Comparison of ENCODE assay signal across 1 cellular context in the genomic region with DNA sequence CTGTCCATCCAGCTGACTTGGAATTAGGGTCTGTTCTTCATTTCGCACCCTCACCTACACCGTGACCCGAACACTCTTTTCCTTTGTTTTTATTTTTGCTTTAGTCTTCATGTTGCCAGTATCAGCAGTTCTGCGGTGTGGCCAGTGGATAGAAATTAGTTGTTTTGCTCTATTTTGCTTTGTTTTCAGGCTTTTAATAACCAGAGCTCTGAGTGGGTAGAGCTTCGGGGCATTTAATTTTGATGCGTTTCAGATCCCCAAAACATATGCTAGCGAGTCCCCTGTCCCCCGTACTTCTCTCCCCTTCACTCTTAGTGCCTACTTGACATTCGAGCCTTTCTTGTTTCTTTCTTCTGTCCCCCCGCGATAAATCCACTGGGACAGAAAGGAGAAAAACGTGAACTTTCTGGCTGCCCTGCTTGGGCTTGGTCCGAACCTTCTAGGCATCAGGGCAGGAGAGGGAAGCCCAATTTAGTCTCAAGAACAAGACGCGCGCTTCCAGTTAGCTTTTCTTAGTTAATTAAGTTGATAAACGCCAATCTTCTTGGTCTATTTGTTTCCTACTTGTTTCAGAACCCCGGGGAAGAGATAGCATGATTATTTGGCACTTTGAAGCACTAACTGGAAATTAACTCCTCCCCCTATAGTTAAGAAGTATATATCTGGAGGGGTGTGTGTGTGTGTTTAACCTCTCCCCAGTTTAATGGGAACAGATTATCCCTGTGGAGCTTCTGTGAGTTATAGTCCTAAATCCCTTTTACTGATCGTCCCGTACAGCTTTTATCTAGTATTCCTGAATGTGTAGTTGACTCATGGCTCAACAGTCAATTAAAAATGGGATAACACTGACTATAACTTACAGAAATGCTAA.
TF ChIP-seq lines count a peak whose summit lies in the region.

No MANE protein-coding gene starts in this region.

TF ChIP-seq in HEK293, 187 proteins besides CTCF, POLR2A, EP300 and RAD21 (continued from another document):
- TF ChIP-seq FEZF1 (tag by site-specific recombination; IDR thresholded peaks at IDR 0.05) (peak; percentile 54), ZNF558 (tag by site-specific recombination; IDR thresholded peaks at IDR 0.05) (no peak), ZSCAN30 (tag by site-specific recombination; IDR thresholded peaks at IDR 0.05) (0 out of 2 replicates have a peak, but pooled peaks have one; percentile 10), ZBTB17 (tag by site-specific recombination; IDR thresholded peaks at IDR 0.05) (peak; percentile 17; the same call in 1 of the 2 replicates), ZNF548 (tag by site-specific recombination; IDR thresholded peaks at IDR 0.05) (no peak), KLF17 (tag by site-specific recombination; IDR thresholded peaks at IDR 0.05) (peak; percentile 42; the same call in 1 of the 2 replicates), ZIC2 (tag by site-specific recombination; IDR thresholded peaks at IDR 0.05) (peak; percentile 56), ZNF350 (tag by site-specific recombination; IDR thresholded peaks at IDR 0.05) (no peak), ZNF837 (tag by site-specific recombination; IDR thresholded peaks at IDR 0.05) (no peak), TCF7L2 (IDR thresholded peaks at IDR 0.05; ENCODE audit: borderline replicate concordance, low read depth, low read length) (peak; percentile 57; the same call in 1 of the 2 replicates), ZNF626 (tag by site-specific recombination; IDR thresholded peaks at IDR 0.05) (no peak), GFI1B (tag by site-specific recombination; IDR thresholded peaks at IDR 0.05) (no peak), ZNF600 (tag by site-specific recombination; IDR thresholded peaks at IDR 0.05) (0 out of 2 replicates have a peak, but pooled peaks have one; percentile 35), MZF1 (tag by site-specific recombination; IDR thresholded peaks at IDR 0.05; ENCODE audit: borderline replicate concordance) (peak; percentile 80; the same call in 1 of the 2 replicates), ZNF791 (tag by site-specific recombination; IDR thresholded peaks at IDR 0.05) (no peak), BCL11B (tag by site-specific recombination; IDR thresholded peaks at IDR 0.05; ENCODE audit: low read depth) (0 out of 2 replicates have a peak, but pooled peaks have one; percentile 28), KLF1 (tag by site-specific recombination; IDR thresholded peaks at IDR 0.05) (peak; percentile 50; the same call in 1 of the 2 replicates), ZNF221 (tag by site-specific recombination; IDR thresholded peaks at IDR 0.05; ENCODE audit: borderline replicate concordance) (no peak), KLF10 (tag by site-specific recombination; IDR thresholded peaks at IDR 0.05) (peak; percentile 63), ZNF768 (tag by site-specific recombination; IDR thresholded peaks at IDR 0.05) (no peak), ZNF302 (tag by site-specific recombination; IDR thresholded peaks at IDR 0.05; ENCODE audit: low read depth) (no peak), MYNN (tag by site-specific recombination; IDR thresholded peaks at IDR 0.05; ENCODE audit: borderline replicate concordance) (no peak), ZBTB20 (tag by site-specific recombination; IDR thresholded peaks at IDR 0.05) (no peak), ZNF138 (tag by site-specific recombination; IDR thresholded peaks at IDR 0.05; ENCODE audit: borderline replicate concordance) (no peak), GLI2 (tag by site-specific recombination; IDR thresholded peaks at IDR 0.05; ENCODE audit: borderline replicate concordance, low read depth) (peak; percentile 41; the same call in 1 of the 2 replicates), ZNF2 (tag by site-specific recombination; IDR thresholded peaks at IDR 0.05) (0 out of 2 replicates have a peak, but pooled peaks have one; percentile 35), OSR2 (tag by site-specific recombination; IDR thresholded peaks at IDR 0.05) (peak; percentile 65), ZNF488 (tag by site-specific recombination; IDR thresholded peaks at IDR 0.05) (0 out of 2 replicates have a peak, but pooled peaks have one; percentile 21), ZNF335 (tag by site-specific recombination; conservative IDR thresholded peaks at IDR 0.05) (peak; percentile 93), ZNF843 (tag by site-specific recombination; IDR thresholded peaks at IDR 0.05) (peak; percentile 84), ZNF416 (tag by site-specific recombination; IDR thresholded peaks at IDR 0.05) (no peak), ZSCAN4 (tag by site-specific recombination; IDR thresholded peaks at IDR 0.05) (no peak)
- TF ChIP-seq, protein P1, sequence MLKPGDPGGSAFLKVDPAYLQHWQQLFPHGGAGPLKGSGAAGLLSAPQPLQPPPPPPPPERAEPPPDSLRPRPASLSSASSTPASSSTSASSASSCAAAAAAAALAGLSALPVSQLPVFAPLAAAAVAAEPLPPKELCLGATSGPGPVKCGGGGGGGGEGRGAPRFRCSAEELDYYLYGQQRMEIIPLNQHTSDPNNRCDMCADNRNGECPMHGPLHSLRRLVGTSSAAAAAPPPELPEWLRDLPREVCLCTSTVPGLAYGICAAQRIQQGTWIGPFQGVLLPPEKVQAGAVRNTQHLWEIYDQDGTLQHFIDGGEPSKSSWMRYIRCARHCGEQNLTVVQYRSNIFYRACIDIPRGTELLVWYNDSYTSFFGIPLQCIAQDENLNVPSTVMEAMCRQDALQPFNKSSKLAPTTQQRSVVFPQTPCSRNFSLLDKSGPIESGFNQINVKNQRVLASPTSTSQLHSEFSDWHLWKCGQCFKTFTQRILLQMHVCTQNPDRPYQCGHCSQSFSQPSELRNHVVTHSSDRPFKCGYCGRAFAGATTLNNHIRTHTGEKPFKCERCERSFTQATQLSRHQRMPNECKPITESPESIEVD (tag by site-specific recombination; IDR thresholded peaks at IDR 0.05) = peak; percentile 92
- TF ChIP-seq, protein P2, sequence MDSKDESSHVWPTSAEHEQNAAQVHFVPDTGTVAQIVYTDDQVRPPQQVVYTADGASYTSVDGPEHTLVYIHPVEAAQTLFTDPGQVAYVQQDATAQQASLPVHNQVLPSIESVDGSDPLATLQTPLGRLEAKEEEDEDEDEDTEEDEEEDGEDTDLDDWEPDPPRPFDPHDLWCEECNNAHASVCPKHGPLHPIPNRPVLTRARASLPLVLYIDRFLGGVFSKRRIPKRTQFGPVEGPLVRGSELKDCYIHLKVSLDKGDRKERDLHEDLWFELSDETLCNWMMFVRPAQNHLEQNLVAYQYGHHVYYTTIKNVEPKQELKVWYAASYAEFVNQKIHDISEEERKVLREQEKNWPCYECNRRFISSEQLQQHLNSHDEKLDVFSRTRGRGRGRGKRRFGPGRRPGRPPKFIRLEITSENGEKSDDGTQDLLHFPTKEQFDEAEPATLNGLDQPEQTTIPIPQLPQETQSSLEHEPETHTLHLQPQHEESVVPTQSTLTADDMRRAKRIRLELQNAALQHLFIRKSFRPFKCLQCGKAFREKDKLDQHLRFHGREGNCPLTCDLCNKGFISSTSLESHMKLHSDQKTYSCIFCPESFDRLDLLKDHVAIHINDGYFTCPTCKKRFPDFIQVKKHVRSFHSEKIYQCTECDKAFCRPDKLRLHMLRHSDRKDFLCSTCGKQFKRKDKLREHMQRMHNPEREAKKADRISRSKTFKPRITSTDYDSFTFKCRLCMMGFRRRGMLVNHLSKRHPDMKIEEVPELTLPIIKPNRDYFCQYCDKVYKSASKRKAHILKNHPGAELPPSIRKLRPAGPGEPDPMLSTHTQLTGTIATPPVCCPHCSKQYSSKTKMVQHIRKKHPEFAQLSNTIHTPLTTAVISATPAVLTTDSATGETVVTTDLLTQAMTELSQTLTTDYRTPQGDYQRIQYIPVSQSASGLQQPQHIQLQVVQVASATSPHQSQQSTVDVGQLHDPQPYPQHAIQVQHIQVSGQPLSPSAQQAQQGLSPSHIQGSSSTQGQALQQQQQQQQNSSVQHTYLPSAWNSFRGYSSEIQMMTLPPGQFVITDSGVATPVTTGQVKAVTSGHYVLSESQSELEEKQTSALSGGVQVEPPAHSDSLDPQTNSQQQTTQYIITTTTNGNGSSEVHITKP (tag by site-specific recombination; IDR thresholded peaks at IDR 0.05) = peak; percentile 65
- TF ChIP-seq, protein P3, sequence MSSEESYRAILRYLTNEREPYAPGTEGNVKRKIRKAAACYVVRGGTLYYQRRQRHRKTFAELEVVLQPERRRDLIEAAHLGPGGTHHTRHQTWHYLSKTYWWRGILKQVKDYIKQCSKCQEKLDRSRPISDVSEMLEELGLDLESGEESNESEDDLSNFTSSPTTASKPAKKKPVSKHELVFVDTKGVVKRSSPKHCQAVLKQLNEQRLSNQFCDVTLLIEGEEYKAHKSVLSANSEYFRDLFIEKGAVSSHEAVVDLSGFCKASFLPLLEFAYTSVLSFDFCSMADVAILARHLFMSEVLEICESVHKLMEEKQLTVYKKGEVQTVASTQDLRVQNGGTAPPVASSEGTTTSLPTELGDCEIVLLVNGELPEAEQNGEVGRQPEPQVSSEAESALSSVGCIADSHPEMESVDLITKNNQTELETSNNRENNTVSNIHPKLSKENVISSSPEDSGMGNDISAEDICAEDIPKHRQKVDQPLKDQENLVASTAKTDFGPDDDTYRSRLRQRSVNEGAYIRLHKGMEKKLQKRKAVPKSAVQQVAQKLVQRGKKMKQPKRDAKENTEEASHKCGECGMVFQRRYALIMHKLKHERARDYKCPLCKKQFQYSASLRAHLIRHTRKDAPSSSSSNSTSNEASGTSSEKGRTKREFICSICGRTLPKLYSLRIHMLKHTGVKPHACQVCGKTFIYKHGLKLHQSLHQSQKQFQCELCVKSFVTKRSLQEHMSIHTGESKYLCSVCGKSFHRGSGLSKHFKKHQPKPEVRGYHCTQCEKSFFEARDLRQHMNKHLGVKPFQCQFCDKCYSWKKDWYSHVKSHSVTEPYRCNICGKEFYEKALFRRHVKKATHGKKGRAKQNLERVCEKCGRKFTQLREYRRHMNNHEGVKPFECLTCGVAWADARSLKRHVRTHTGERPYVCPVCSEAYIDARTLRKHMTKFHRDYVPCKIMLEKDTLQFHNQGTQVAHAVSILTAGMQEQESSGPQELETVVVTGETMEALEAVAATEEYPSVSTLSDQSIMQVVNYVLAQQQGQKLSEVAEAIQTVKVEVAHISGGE (tag by site-specific recombination; conservative IDR thresholded peaks at IDR 0.05; ENCODE audit: low read depth) = peak; percentile 37; the same call in 1 of the 2 replicates
- TF ChIP-seq, protein P4, sequence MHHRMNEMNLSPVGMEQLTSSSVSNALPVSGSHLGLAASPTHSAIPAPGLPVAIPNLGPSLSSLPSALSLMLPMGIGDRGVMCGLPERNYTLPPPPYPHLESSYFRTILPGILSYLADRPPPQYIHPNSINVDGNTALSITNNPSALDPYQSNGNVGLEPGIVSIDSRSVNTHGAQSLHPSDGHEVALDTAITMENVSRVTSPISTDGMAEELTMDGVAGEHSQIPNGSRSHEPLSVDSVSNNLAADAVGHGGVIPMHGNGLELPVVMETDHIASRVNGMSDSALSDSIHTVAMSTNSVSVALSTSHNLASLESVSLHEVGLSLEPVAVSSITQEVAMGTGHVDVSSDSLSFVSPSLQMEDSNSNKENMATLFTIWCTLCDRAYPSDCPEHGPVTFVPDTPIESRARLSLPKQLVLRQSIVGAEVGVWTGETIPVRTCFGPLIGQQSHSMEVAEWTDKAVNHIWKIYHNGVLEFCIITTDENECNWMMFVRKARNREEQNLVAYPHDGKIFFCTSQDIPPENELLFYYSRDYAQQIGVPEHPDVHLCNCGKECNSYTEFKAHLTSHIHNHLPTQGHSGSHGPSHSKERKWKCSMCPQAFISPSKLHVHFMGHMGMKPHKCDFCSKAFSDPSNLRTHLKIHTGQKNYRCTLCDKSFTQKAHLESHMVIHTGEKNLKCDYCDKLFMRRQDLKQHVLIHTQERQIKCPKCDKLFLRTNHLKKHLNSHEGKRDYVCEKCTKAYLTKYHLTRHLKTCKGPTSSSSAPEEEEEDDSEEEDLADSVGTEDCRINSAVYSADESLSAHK (tag by site-specific recombination; IDR thresholded peaks at IDR 0.05) = no peak
